In the genomic region with DNA sequence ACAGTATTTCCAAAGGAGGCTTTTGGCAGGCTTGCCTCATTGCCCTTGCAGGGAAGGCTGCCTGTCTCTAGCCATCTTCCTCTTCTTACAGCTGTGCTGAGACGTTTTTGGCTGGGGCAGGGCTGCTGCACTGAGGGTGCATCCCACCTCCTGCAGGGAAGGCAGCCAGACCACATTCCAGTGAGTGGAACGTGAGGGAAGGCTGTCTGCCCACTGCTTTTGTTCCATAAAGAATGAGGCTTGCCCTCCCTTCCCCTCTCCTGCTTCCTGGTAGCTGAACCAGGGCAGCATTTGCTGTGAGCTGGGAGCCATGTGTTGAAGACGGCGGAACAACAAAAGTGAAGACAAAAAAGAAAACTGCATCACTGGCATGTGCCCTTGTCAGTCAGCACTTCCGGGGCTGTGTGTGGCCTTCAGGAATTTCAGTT, we compare ENCODE assay signal across 8 cellular contexts.
DNase-seq lines count a peak whose midpoint lies in the region; ATAC-seq and TF ChIP-seq lines count a peak whose summit lies in the region.

No MANE protein-coding gene starts in this region.

- H3K36me3 ChIP-seq in BLaER1 treated with 17β-estradiol and CSF1 and Interleukin-3, amounts not matched to agents 10 nM and 100 nM, result peaks cover 22 to 35% (median 32%) of the 10 kb centered on the region in 11 experiments
- H3K36me3 ChIP-seq in RWPE2 (ENCODE audit: low read depth) (peaks cover 20% of the 10 kb centered on the region), neuron (ENCODE audit: insufficient read depth, low read length) (peaks cover 10% of the 10 kb centered on the region)

- DNase-seq in RWPE2 (ENCODE audit: low spot score), result no peak
- peak; percentile 89 for DNase-seq in fibroblast of gingiva (ENCODE audit: low read depth)
- no peak for DNase-seq in DMS 273 treated with DMSO at 0.1 percent for 48 hours (lab: John Stamatoyannopoulos, UW)
- DNase-seq in NCI-H2171 treated with DMSO at 0.1 percent for 48 hours (lab: John Stamatoyannopoulos, UW), result no peak
- DNase-seq in NCI-H1436 (lab: John Stamatoyannopoulos, UW), result no peak

- peak overlapping the region in 6 of 11 experiments; percentile 10 to 55 (median 47); a peak in 6 of 22 replicates for H3K4me2 ChIP-seq in BLaER1 treated with 17β-estradiol and CSF1 and Interleukin-3, amounts not matched to agents 10 nM and 100 nM

- H4K20me1 ChIP-seq in BLaER1 treated with 17β-estradiol and CSF1 and Interleukin-3, amounts not matched to agents 10 nM and 100 nM, result peaks cover 47 to 87% (median 60%) of the 10 kb centered on the region in 11 experiments

- no peak for TF ChIP-seq CTCF in RWPE2 (IDR thresholded peaks at IDR 0.05; ENCODE audit: poor library complexity, severe bottlenecking)

- H3K4me1 ChIP-seq in BLaER1 treated with 17β-estradiol and CSF1 and Interleukin-3, amounts not matched to agents 10 nM and 100 nM, result peaks cover 31 to 63% (median 41%) of the 10 kb centered on the region in 10 experiments
- H3K4me1 ChIP-seq in RWPE2 (ENCODE audit: insufficient read depth, poor library complexity, severe bottlenecking) (peaks cover 23% of the 10 kb centered on the region), neuron (ENCODE audit: insufficient read depth, low read length) (peaks cover 29% of the 10 kb centered on the region)

- H3K9ac ChIP-seq in BLaER1 treated with 17β-estradiol and CSF1 and Interleukin-3, amounts not matched to agents 10 nM and 100 nM, result peak overlapping the region in 4 of 11 experiments; percentile 7 to 57 (median 36); a peak in 4 of 22 replicates

- H3K9me3 ChIP-seq in BLaER1 treated with 17β-estradiol and CSF1 and Interleukin-3, amounts not matched to agents 10 nM and 100 nM (replicated peaks in 1 of 11), result peaks cover 0 to 4% (median 0%) of the 10 kb centered on the region in 11 experiments; a peak in 1 of 22 replicates
- H3K9me3 ChIP-seq in RWPE2 (ENCODE audit: severe bottlenecking), result no peaks in the 10 kb centered on the region
- no peaks in the 10 kb centered on the region for H3K9me3 ChIP-seq in neuron (ENCODE audit: low read length)

- H3K27me3 ChIP-seq in BLaER1 treated with 17β-estradiol and CSF1 and Interleukin-3, amounts not matched to agents 10 nM and 100 nM, result no peaks in the 10 kb centered on the region
- H3K27me3 ChIP-seq in RWPE2 (ENCODE audit: insufficient read depth, poor library complexity, severe bottlenecking), result no peaks in the 10 kb centered on the region
- no peaks in the 10 kb centered on the region for H3K27me3 ChIP-seq in neuron (ENCODE audit: insufficient read depth, low read length)

- peak; percentile 65 for ATAC-seq in RWPE2 (ENCODE audit: low read depth)
- no peak for ATAC-seq in GM19463 (IDR thresholded peaks at IDR 0.05; ENCODE audit: unreplicated experiment)

- H3K4me3 ChIP-seq in BLaER1 treated with 17β-estradiol and CSF1 and Interleukin-3, amounts not matched to agents 10 nM and 100 nM, result no peak overlapping the region
- H3K4me3 ChIP-seq in RWPE2 (ENCODE audit: severe bottlenecking) (no peak overlapping the region), neuron (ENCODE audit: low read length) (peak overlapping the region; percentile 13)

- H2AFZ ChIP-seq in neuron (ENCODE audit: low read depth, low read length), result no peak overlapping the region

- peak overlapping the region in 7 of 11 experiments; percentile 4 to 50 (median 18); a peak in 4 of 22 replicates for H3K27ac ChIP-seq in BLaER1 treated with 17β-estradiol and CSF1 and Interleukin-3, amounts not matched to agents 10 nM and 100 nM
- peak overlapping the region; percentile 62 for H3K27ac ChIP-seq in RWPE2 (ENCODE audit: poor library complexity, severe bottlenecking)
